ENCODE assay signal across 10 cellular contexts in genomic region chr16:23877107-23878070, GRCh38. TPM values are rescaled to one million over a fixed set of nuclear protein-coding genes. Genes with fewer than 3 reads are reported as not detected.
DNase-seq lines count a peak whose midpoint lies in the region; ATAC-seq, FAIRE-seq and TF ChIP-seq lines count a peak whose summit lies in the region.
"Had no signal": no experiment of that assay in that cellular context is flagged by ENCODE, and none has a peak within 500 bp of the region (broad histone marks: within the 10 kb centered on the region; RNA-seq: fewer than 3 reads in every experiment).

No MANE protein-coding gene starts in this region.

- peak; percentile 54 for TF ChIP-seq CTCF in DND-41 (IDR thresholded peaks at IDR 0.05; ENCODE audit: borderline replicate concordance, extremely low read depth, low read length, poor library complexity, severe bottlenecking)
- peak; percentile 30 for TF ChIP-seq CTCF in GM13976 (IDR thresholded peaks at IDR 0.05; ENCODE audit: borderline replicate concordance, control extremely low read depth, extremely low read depth, insufficient read depth, missing control alignments)
- TF ChIP-seq CTCF in glutamatergic neuron (IDR thresholded peaks at IDR 0.05; ENCODE audit: partially characterized antibody, unreplicated experiment) = no peak

- no peaks in the 10 kb centered on the region for H3K9me3 ChIP-seq in DND-41 (ENCODE audit: insufficient read depth, low read length, severe bottlenecking)

- in situ Hi-C loops in GM13976 (cut with MboI; ENCODE audit: low sequenced_read_pairs, unreplicated experiment) = no loop called here

- no peak for FAIRE-seq in H54 (lab: Jason Lieb, UNC)

- peaks cover 73% of the 10 kb centered on the region for H3K4me1 ChIP-seq in DND-41 (ENCODE audit: insufficient read depth, low read length)

- H3K27me3 ChIP-seq in DND-41 (ENCODE audit: insufficient read depth, low read length, poor library complexity) = no peaks in the 10 kb centered on the region

- H3K9me3 Mint-ChIP-seq in natural killer cell treated with Interleukin-12 subunit alpha and Interleukin-12 subunit beta and Interleukin-15 and Interleukin-18, amount 100 ng/mL, for 72 hours = no peaks in the 10 kb centered on the region
- H3K9me3 Mint-ChIP-seq in glutamatergic neuron (ENCODE audit: unreplicated experiment) = no peaks in the 10 kb centered on the region

- H3K79me2 ChIP-seq in DND-41 (ENCODE audit: insufficient read depth, low read length) = peaks cover 56% of the 10 kb centered on the region

- no peak overlapping the region for H3K4me2 ChIP-seq in DND-41 (ENCODE audit: insufficient read depth, low read length)

- H3K36me3 Mint-ChIP-seq in natural killer cell treated with Interleukin-12 subunit alpha and Interleukin-12 subunit beta and Interleukin-15 and Interleukin-18, amount 100 ng/mL, for 72 hours = no peaks in the 10 kb centered on the region
- no peaks in the 10 kb centered on the region for H3K36me3 Mint-ChIP-seq in glutamatergic neuron (ENCODE audit: unreplicated experiment)

- H3K27ac Mint-ChIP-seq in natural killer cell treated with Interleukin-12 subunit alpha and Interleukin-12 subunit beta and Interleukin-15 and Interleukin-18, amount 100 ng/mL, for 72 hours = peak overlapping the region; percentile 87 to 99
- H3K27ac Mint-ChIP-seq in glutamatergic neuron (ENCODE audit: unreplicated experiment) = no peak overlapping the region

- DNase-seq in DND-41 = no peak
- no peak for DNase-seq in GM13976 (ENCODE audit: low spot score)
- peak; percentile 48 for DNase-seq in UCSD-AML1 (lab: John Stamatoyannopoulos, UW; ENCODE audit: unreplicated experiment)
- DNase-seq in natural killer cell treated with Interleukin-12 subunit alpha and Interleukin-12 subunit beta and Interleukin-15 and Interleukin-18, amount 100 ng/mL, for 72 hours (ENCODE audit: low spot score) = no peak
- no peak for DNase-seq in glutamatergic neuron
- no peak for DNase-seq in H54 (ENCODE audit: insufficient read length, low spot score)
- DNase-seq in dedifferentiated amniotic fluid mesenchymal stem cell (ENCODE audit: extremely low spot score) = no peak
- DNase-seq: activated CD4-positive, alpha-beta T cell treated with anti-CD3 and anti-CD28 coated beads for 1 hour; EL; NCI-H1105 treated with DMSO at 0.1 percent for 48 hours had no signal

- no peak overlapping the region for H3K4me3 Mint-ChIP-seq in natural killer cell treated with Interleukin-12 subunit alpha and Interleukin-12 subunit beta and Interleukin-15 and Interleukin-18, amount 100 ng/mL, for 72 hours
- H3K4me3 Mint-ChIP-seq in glutamatergic neuron (ENCODE audit: unreplicated experiment) = no peak overlapping the region

- H3K4me1 Mint-ChIP-seq in natural killer cell treated with Interleukin-12 subunit alpha and Interleukin-12 subunit beta and Interleukin-15 and Interleukin-18, amount 100 ng/mL, for 72 hours (ENCODE audit: low read depth in 2 of 2) = peaks cover 74 to 77% of the 10 kb centered on the region in 2 donors
- no peaks in the 10 kb centered on the region for H3K4me1 Mint-ChIP-seq in glutamatergic neuron (ENCODE audit: low read depth, unreplicated experiment)

- no peak overlapping the region for H2AFZ ChIP-seq in DND-41 (ENCODE audit: low read depth, low read length)

- no peak for ATAC-seq in DND-41 (ENCODE audit: insufficient read depth, low read depth)
- peak in 1 of 2 donors; percentile 69 for ATAC-seq in natural killer cell treated with Interleukin-12 subunit alpha and Interleukin-12 subunit beta and Interleukin-15 and Interleukin-18, amount 100 ng/mL, for 72 hours

- no peak for TF ChIP-seq POLR2A in H54 (IDR thresholded peaks at IDR 0.05; ENCODE audit: low read depth, low read length)

- H3K9ac ChIP-seq in DND-41 (ENCODE audit: low read depth, low read length) = no peak overlapping the region

- no peak overlapping the region for H3K4me3 ChIP-seq in DND-41 (ENCODE audit: low read depth in 1 of 2, low read length in 2 of 2)

- H4K20me1 ChIP-seq in DND-41 (ENCODE audit: insufficient read depth, low read length) = no peaks in the 10 kb centered on the region

- H3K36me3 ChIP-seq in DND-41 (ENCODE audit: insufficient read depth, low read length) = 0 out of 2 replicates have a peak, but pooled peaks cover 4% of the 10 kb centered on the region

- H3K27me3 Mint-ChIP-seq in natural killer cell treated with Interleukin-12 subunit alpha and Interleukin-12 subunit beta and Interleukin-15 and Interleukin-18, amount 100 ng/mL, for 72 hours = no peaks in the 10 kb centered on the region
- no peaks in the 10 kb centered on the region for H3K27me3 Mint-ChIP-seq in glutamatergic neuron (ENCODE audit: unreplicated experiment)

- H3K27ac ChIP-seq in DND-41 (ENCODE audit: low read length) = peak overlapping the region; percentile 66

RNA-seq across cellular contexts. Expression of gene PRKCB, which starts 41.6 kb away (rescaled TPM):
- total RNA-seq in natural killer cell treated with Interleukin-12 subunit alpha and Interleukin-12 subunit beta and Interleukin-15 and Interleukin-18, amount 100 ng/mL, for 72 hours = 100 to 1,000 TPM; 193 to 273 TPM
- total RNA-seq in glutamatergic neuron (ENCODE audit: unreplicated experiment) = 0.69 TPM

Comparison
In these comparisons a context has a peak if more than half of its experiments do, and no peak if none do; other contexts are left out.
1. RNA of gene PRKCB, which starts 41.6 kb away (total RNA-seq): 193 to 273 TPM in natural killer cell treated with Interleukin-12 subunit alpha and Interleukin-12 subunit beta and Interleukin-15 and Interleukin-18, amount 100 ng/mL, for 72 hours; 0.69 TPM in glutamatergic neuron (single experiment); every median in the first group is over 100 times any median in the second.